ENCODE assay signal across 26 cellular contexts in genomic region chr9:134052941-134053340, GRCh38.
"Had no signal": no experiment of that assay in that cellular context is flagged by ENCODE, and none has a peak within 500 bp of the region (broad histone marks: within the 10 kb centered on the region; RNA-seq: fewer than 3 reads in every experiment).

No MANE protein-coding gene starts in this region.

- H3K36me3 Mint-ChIP-seq: activated naive CD8-positive, alpha-beta T cell treated with anti-CD3 and anti-CD28 coated beads, Interleukin-2, amount 10 ng/mL, durations not matched to agents 7 days and 5 days had no signal

- FAIRE-seq: bronchial epithelial cell, pancreas had no signal

- DNase-seq: activated CD4-positive, alpha-beta T cell treated with anti-CD3 and anti-CD28 coated beads, Interleukin-2, amount 50 U/mL, for 4 hours; activated CD8-positive, alpha-beta memory T cell treated with anti-CD3 and anti-CD28 coated beads for 24 hours; activated naive CD4-positive, alpha-beta T cell; activated naive CD8-positive, alpha-beta T cell treated with anti-CD3 and anti-CD28 coated beads, Interleukin-2, amount 10 ng/mL, durations not matched to agents 7 days and 5 days; activated T-cell treated with anti-CD3 and anti-CD28 coated beads, Interleukin-2, amount 50 U/mL, for 24 hours; amniotic stem cell; cerebellar nuclear complex; cortex of kidney; endodermal cell; immature natural killer cell; kidney glomerular epithelial cell; midbrain; stimulated activated CD4-positive, alpha-beta T cell treated with anti-CD3 and anti-CD28 coated beads, Interleukin-4, amount 100 ng/mL, for 1 hour; stimulated activated naive CD4-positive, alpha-beta T cell treated with Interleukin-2 at 50 U/mL for 16 hours; T-helper 9 cell had no signal

- H3K27me3 ChIP-seq: heart left ventricle, neutrophil, pancreas, upper lobe of left lung had no signal

- H3K4me1 Mint-ChIP-seq: activated T-helper 17 cell treated with anti-CD3 and anti-CD28 coated beads, Interleukin-2, amount 50 U/mL, for 72 hours had no signal

- H3K4me3 Mint-ChIP-seq: activated CD4-positive, alpha-beta T cell treated with anti-CD3 and anti-CD28 coated beads for 36 hours; activated naive CD8-positive, alpha-beta T cell treated with anti-CD3 and anti-CD28 coated beads, Interleukin-2, amount 10 ng/mL, durations not matched to agents 7 days and 5 days; activated T-cell treated with anti-CD3 and anti-CD28 coated beads, Interleukin-2, amount 50 U/mL, for 24 hours; activated T-helper 17 cell treated with anti-CD3 and anti-CD28 coated beads, Interleukin-2, amount 50 U/mL, for 72 hours; endodermal cell; immature natural killer cell; natural killer cell treated with Interleukin-12 subunit alpha and Interleukin-12 subunit beta and Interleukin-15 and Interleukin-18, amount 100 ng/mL, for 72 hours; WTC11 had no signal

- H3K4me3 ChIP-seq: heart left ventricle, pancreas, thoracic aorta, upper lobe of left lung had no signal

- H3K9me3 Mint-ChIP-seq: activated naive CD8-positive, alpha-beta T cell treated with anti-CD3 and anti-CD28 coated beads, Interleukin-2, amount 10 ng/mL, durations not matched to agents 7 days and 5 days; activated T-cell treated with anti-CD3 and anti-CD28 coated beads, Interleukin-2, amount 50 U/mL, for 24 hours; activated T-helper 17 cell treated with anti-CD3 and anti-CD28 coated beads, Interleukin-2, amount 50 U/mL, for 72 hours; endodermal cell; immature natural killer cell; natural killer cell treated with Interleukin-12 subunit alpha and Interleukin-12 subunit beta and Interleukin-15 and Interleukin-18, amount 100 ng/mL, for 72 hours; WTC11 had no signal

- H3K27me3 Mint-ChIP-seq: activated CD4-positive, alpha-beta T cell treated with anti-CD3 and anti-CD28 coated beads for 36 hours; activated naive CD8-positive, alpha-beta T cell treated with anti-CD3 and anti-CD28 coated beads, Interleukin-2, amount 10 ng/mL, durations not matched to agents 7 days and 5 days; activated T-cell treated with anti-CD3 and anti-CD28 coated beads, Interleukin-2, amount 50 U/mL, for 24 hours; activated T-helper 17 cell treated with anti-CD3 and anti-CD28 coated beads, Interleukin-2, amount 50 U/mL, for 72 hours; natural killer cell treated with Interleukin-12 subunit alpha and Interleukin-12 subunit beta and Interleukin-15 and Interleukin-18, amount 100 ng/mL, for 72 hours had no signal

- H3K27ac ChIP-seq: epithelial cell of prostate, heart left ventricle, neutrophil, thoracic aorta, upper lobe of left lung had no signal

- H3K27ac Mint-ChIP-seq: activated CD4-positive, alpha-beta T cell treated with anti-CD3 and anti-CD28 coated beads for 36 hours; activated naive CD8-positive, alpha-beta T cell treated with anti-CD3 and anti-CD28 coated beads, Interleukin-2, amount 10 ng/mL, durations not matched to agents 7 days and 5 days; activated T-cell treated with anti-CD3 and anti-CD28 coated beads, Interleukin-2, amount 50 U/mL, for 24 hours; activated T-helper 17 cell treated with anti-CD3 and anti-CD28 coated beads, Interleukin-2, amount 50 U/mL, for 72 hours; endodermal cell; immature natural killer cell; natural killer cell treated with Interleukin-12 subunit alpha and Interleukin-12 subunit beta and Interleukin-15 and Interleukin-18, amount 100 ng/mL, for 72 hours; WTC11 had no signal

- H3K9me3 ChIP-seq: heart left ventricle, neutrophil, pancreas, thoracic aorta, upper lobe of left lung had no signal

- ATAC-seq: activated CD4-positive, alpha-beta T cell treated with anti-CD3 and anti-CD28 coated beads for 36 hours; activated T-helper 17 cell treated with anti-CD3 and anti-CD28 coated beads, Interleukin-2, amount 50 U/mL, for 72 hours; heart left ventricle; natural killer cell treated with Interleukin-12 subunit alpha and Interleukin-12 subunit beta and Interleukin-15 and Interleukin-18, amount 100 ng/mL, for 72 hours; pancreas; WTC11 had no signal
